ENCODE assay signal across 13 cellular contexts in genomic region chr1:234368320-234369032, GRCh38. TPM values are rescaled to one million over a fixed set of nuclear protein-coding genes. Genes with fewer than 3 reads are reported as not detected.
A peak's percentile ranks its signal among the peaks of the same experiment; 100 is the strongest.
DNase-seq lines count a peak whose midpoint lies in the region; ATAC-seq, FAIRE-seq and TF ChIP-seq lines count a peak whose summit lies in the region.
"Had no signal": no experiment of that assay in that cellular context is flagged by ENCODE, and none has a peak within 500 bp of the region (broad histone marks: within the 10 kb centered on the region; RNA-seq: fewer than 3 reads in every experiment).

No MANE protein-coding gene starts in this region.

- peak in 2 of 3 donors; percentile 13 to 41 for DNase-seq in CD4-positive, CD25-positive, alpha-beta regulatory T cell
- DNase-seq in IMR-90 (no peak), middle frontal gyrus (ENCODE audit: extremely low spot score, low spot score) (peak; percentile 40), mucosa of descending colon (no peak), NCI-H1417 treated with DMSO at 0.1 percent for 48 hours (lab: John Stamatoyannopoulos, UW) (no peak), mucosa of gallbladder (ENCODE audit: low spot score) (no peak), HTR-8/SVneo (ENCODE audit: insufficient read length, low spot score) (no peak)
- DNase-seq in activated T-cell treated with anti-CD3 and anti-CD28 coated beads, Interleukin-2, amount 50 U/mL, for 48 hours = peak; percentile 28 to 35
- DNase-seq: SHP77, thyroid gland had no signal

- BruUV-seq in IMR-90 (replicated peaks; lab: Mats Ljungman, UMichigan) = no TSS peak

- TF ChIP-seq CTCF in IMR-90 (conservative IDR thresholded peaks at IDR 0.05; ENCODE audit: low read depth, low read length) (no peak), mucosa of descending colon (IDR thresholded peaks at IDR 0.05) (no peak)

- ATAC-seq in CD4-positive, CD25-positive, alpha-beta regulatory T cell (ENCODE audit: low read depth in 2 of 2) = no peak
- ATAC-seq in IMR-90 (ENCODE audit: low read depth) = no peak
- no peak for ATAC-seq in mucosa of descending colon
- ATAC-seq: left lobe of liver had no signal

- peaks cover 3 to 25% (median 18%) of the 10 kb centered on the region in 4 donors for H3K4me1 Mint-ChIP-seq in CD4-positive, CD25-positive, alpha-beta regulatory T cell

- no peaks in the 10 kb centered on the region for H3K9me3 Mint-ChIP-seq in CD4-positive, CD25-positive, alpha-beta regulatory T cell
- H3K9me3 Mint-ChIP-seq: IgD-negative memory B cell, nephron had no signal

- peak overlapping the region; percentile 27; the same call in 1 of the 2 replicates for H2BK120ac ChIP-seq in IMR-90 (ENCODE audit: low read depth, low read length)

- H3K79me1 ChIP-seq in IMR-90 (ENCODE audit: low read depth in 1 of 2, low read length in 2 of 2) = peaks cover 4 to 6% of the 10 kb centered on the region in 2 experiments; a peak in 1 of 4 replicates

- H4K8ac ChIP-seq in IMR-90 (ENCODE audit: low read depth in 2 of 2, low read length in 2 of 2) = no peak overlapping the region

- H4K91ac ChIP-seq in IMR-90 (ENCODE audit: insufficient read depth, low read depth, low read length) = no peak overlapping the region

- no peak overlapping the region for H3K4me3 ChIP-seq in CD4-positive, CD25-positive, alpha-beta regulatory T cell (ENCODE audit: low read depth, low read length)
- H3K4me3 ChIP-seq in IMR-90 (ENCODE audit: insufficient read depth, low read depth, low read length) (no peak overlapping the region), mucosa of descending colon (no peak overlapping the region)
- H3K4me3 ChIP-seq: thyroid gland had no signal

- no peak overlapping the region for H3K4me2 ChIP-seq in IMR-90 (ENCODE audit: low read depth, low read length)

- H2AK9ac ChIP-seq in IMR-90 (replicated peaks; ENCODE audit: low read depth, low read length, poor library complexity) = no peak overlapping the region

- intact Hi-C loops in IMR-90 (cut with micrococcal nuclease) = no loop called here
- intact Hi-C loops in mucosa of descending colon (cut with DNase I, micrococcal nuclease) = no loop called here

- peak overlapping the region; percentile 23; the same call in 1 of the 2 replicates for H2BK20ac ChIP-seq in IMR-90 (ENCODE audit: low read depth, low read length)

- H3K9ac ChIP-seq in IMR-90 (ENCODE audit: low read depth, low read length) = no peak overlapping the region

- H3K9me3 ChIP-seq in CD4-positive, CD25-positive, alpha-beta regulatory T cell (ENCODE audit: control insufficient read depth in 2 of 2, low read length in 2 of 2) = no peaks in the 10 kb centered on the region
- H3K9me3 ChIP-seq in IMR-90 (ENCODE audit: control insufficient read depth, insufficient read depth, low read length) (no peaks in the 10 kb centered on the region), mucosa of descending colon (no peaks in the 10 kb centered on the region)
- H3K9me3 ChIP-seq: thyroid gland had no signal

- H3K9me1 ChIP-seq in IMR-90 (ENCODE audit: insufficient read depth, low read length) = no peaks in the 10 kb centered on the region

- no peaks in the 10 kb centered on the region for H4K20me1 ChIP-seq in IMR-90 (ENCODE audit: insufficient read depth, low read length)

- TF ChIP-seq RAD21 in IMR-90 (IDR thresholded peaks at IDR 0.05; ENCODE audit: low read length) = no peak

- peak overlapping the region; percentile 88 for H3K18ac ChIP-seq in IMR-90 (ENCODE audit: low read depth, low read length)

- no peaks in the 10 kb centered on the region for H3K27me3 Mint-ChIP-seq in CD4-positive, CD25-positive, alpha-beta regulatory T cell

- in situ Hi-C loops in IMR-90 (cut with MboI; ENCODE audit: low sequenced_read_pairs) = no loop called here

- no peak overlapping the region for H2BK15ac ChIP-seq in IMR-90 (ENCODE audit: low read depth, low read length)

- H3K23ac ChIP-seq in IMR-90 (ENCODE audit: low read depth, low read length) = no peak overlapping the region

- H3K36me3 ChIP-seq in CD4-positive, CD25-positive, alpha-beta regulatory T cell (ENCODE audit: control insufficient read depth, insufficient read depth, low read length) = no peaks in the 10 kb centered on the region
- H3K36me3 ChIP-seq in IMR-90 (ENCODE audit: control insufficient read depth, insufficient read depth, low read length) = no peaks in the 10 kb centered on the region
- no peaks in the 10 kb centered on the region for H3K36me3 ChIP-seq in mucosa of descending colon (ENCODE audit: low read depth)
- H3K36me3 ChIP-seq: thyroid gland had no signal

- H3K27ac ChIP-seq in CD4-positive, CD25-positive, alpha-beta regulatory T cell (ENCODE audit: insufficient read depth, low read length, poor library complexity, severe bottlenecking) = no peak overlapping the region
- no peak overlapping the region for H3K27ac ChIP-seq in IMR-90 (ENCODE audit: insufficient read depth, low read length)
- H3K27ac ChIP-seq: thyroid gland had no signal

- dilution Hi-C loops in IMR-90 (cut with HindIII; ENCODE audit: low sequenced_read_pairs, unreplicated experiment) = no loop called here

- H2BK5ac ChIP-seq in IMR-90 (ENCODE audit: low read depth, low read length, poor library complexity, severe bottlenecking) = peak overlapping the region; percentile 35

- no peak overlapping the region for H3K4ac ChIP-seq in IMR-90 (ENCODE audit: low read depth, low read length)

- H3K14ac ChIP-seq in IMR-90 (replicated peaks; ENCODE audit: low read depth, low read length) = no peak overlapping the region

- H3K4me3 Mint-ChIP-seq in CD4-positive, CD25-positive, alpha-beta regulatory T cell = peak overlapping the region in 2 of 4 donors; percentile 17 to 21
- H3K4me3 Mint-ChIP-seq: IgD-negative memory B cell, nephron had no signal

- no peak for FAIRE-seq in HTR-8/SVneo (lab: Jason Lieb, UNC)

- peaks cover 16% of the 10 kb centered on the region for H3K4me1 ChIP-seq in CD4-positive, CD25-positive, alpha-beta regulatory T cell (ENCODE audit: control insufficient read depth, insufficient read depth, low read length, poor library complexity, severe bottlenecking)
- no peaks in the 10 kb centered on the region for H3K4me1 ChIP-seq in IMR-90 (ENCODE audit: control insufficient read depth, insufficient read depth, low read length)
- peaks cover 7% of the 10 kb centered on the region for H3K4me1 ChIP-seq in mucosa of descending colon (ENCODE audit: low read depth)
- H3K4me1 ChIP-seq: thyroid gland had no signal

- H3K56ac ChIP-seq in IMR-90 (ENCODE audit: extremely low read depth, insufficient read depth, low read length) = no peak overlapping the region

- no peaks in the 10 kb centered on the region for H3K27me3 ChIP-seq in CD4-positive, CD25-positive, alpha-beta regulatory T cell (ENCODE audit: control insufficient read depth, insufficient read depth, low read length)
- H3K27me3 ChIP-seq in IMR-90 (ENCODE audit: control insufficient read depth, insufficient read depth, low read length) = no peaks in the 10 kb centered on the region
- H3K27me3 ChIP-seq: thyroid gland had no signal

- H4K5ac ChIP-seq in IMR-90 (ENCODE audit: low read depth, low read length) = peak overlapping the region; percentile 73; the same call in 1 of the 2 replicates

- TF ChIP-seq POLR2A in IMR-90 (IDR thresholded peaks at IDR 0.05; ENCODE audit: low read depth, low read length) = no peak

- POLR2A ChIA-PET in IMR-90 (lab: Charles Lee; ENCODE audit: unreplicated experiment) = no interaction called here

- H3K36me3 Mint-ChIP-seq in CD4-positive, CD25-positive, alpha-beta regulatory T cell = no peaks in the 10 kb centered on the region

- CTCF ChIA-PET in IMR-90 (lab: Yijun Ruan, JAX) = no interaction called here

- H2AK5ac ChIP-seq in IMR-90 (ENCODE audit: low read depth, low read length) = no peak overlapping the region

- 73% methylated on average over 4 of the region's 12 CpGs; no CpG with 5 or more reads in 1 of the 2 experiments for WGBS in IMR-90 (ENCODE audit: extremely low coverage in 2 of 2, insufficient read length in 1 of 2), 2 experiments

- no peak overlapping the region for H2AFZ ChIP-seq in IMR-90 (replicated peaks; ENCODE audit: low read length, poor library complexity)

- H3K27ac Mint-ChIP-seq in CD4-positive, CD25-positive, alpha-beta regulatory T cell = peak overlapping the region; percentile 4 to 27 (median 8)
- H3K27ac Mint-ChIP-seq: nephron had no signal

TF ChIP-seq in IMR-90, 13 proteins besides CTCF, POLR2A, EP300 and RAD21 (continues in another document):
- TF ChIP-seq BHLHE40 (IDR thresholded peaks at IDR 0.05; ENCODE audit: low read depth, low read length) (no peak), NFE2L2 (IDR thresholded peaks at IDR 0.05; ENCODE audit: low read depth, low read length) (no peak), USF2 (IDR thresholded peaks at IDR 0.05; ENCODE audit: low read depth, low read length) (no peak), MAZ (IDR thresholded peaks at IDR 0.05; ENCODE audit: borderline replicate concordance, low read depth, low read length) (no peak), RCOR1 (IDR thresholded peaks at IDR 0.05; ENCODE audit: insufficient replicate concordance, low read length) (no peak), RFX5 (IDR thresholded peaks at IDR 0.05; ENCODE audit: low read depth, low read length) (no peak), FOS (IDR thresholded peaks at IDR 0.05; ENCODE audit: low read depth, low read length) (no peak), CEBPB (IDR thresholded peaks at IDR 0.05; ENCODE audit: low read depth, low read length) (no peak), MAFK (IDR thresholded peaks at IDR 0.05; ENCODE audit: low read depth, low read length) (no peak), MXI1 (IDR thresholded peaks at IDR 0.05; ENCODE audit: borderline replicate concordance, low read depth, low read length) (no peak)

RNA-seq across cellular contexts. Expression of gene COA6, which starts 4.8 kb away (rescaled TPM):
- total RNA-seq in CD4-positive, CD25-positive, alpha-beta regulatory T cell = 11.9 TPM
- polyA plus RNA-seq in CD4-positive, CD25-positive, alpha-beta regulatory T cell = 10 to 100 TPM; 46.8 to 61.9 (median 55.6) TPM
- total RNA-seq in IMR-90 (2012; rRNA removed) (6.8 and 18.6 TPM in 2 replicates), mucosa of descending colon (10 to 100 TPM; 29.6 to 33.1 (median 29.8) TPM), mucosa of gallbladder (34.4 TPM)
- 14.0 and 14.3 TPM in 2 replicates for polyA plus RNA-seq in IMR-90 (2012; rRNA removed)
- 22.4 and 29.7 TPM in 2 replicates for polyA plus RNA-seq in IMR-90 (2012; cell fraction: cytosol; rRNA removed)
- 7.4 and 9.4 TPM in 2 replicates for polyA plus RNA-seq in IMR-90 (2012; cell fraction: nucleus; rRNA removed; ENCODE audit: low replicate concordance)

Comparison
In these comparisons a context has a peak if more than half of its experiments do, and no peak if none do; other contexts are left out.
1. DNase-seq: peak in CD4-positive, CD25-positive, alpha-beta regulatory T cell (2 of 3), activated T-cell treated with anti-CD3 and anti-CD28 coated beads, Interleukin-2, amount 50 U/mL, for 48 hours (2 of 2) and middle frontal gyrus (single experiment); none in IMR-90 (single experiment), mucosa of descending colon (0 of 3), NCI-H1417 treated with DMSO at 0.1 percent for 48 hours (single experiment), mucosa of gallbladder (single experiment) and HTR-8/SVneo (single experiment).